ENCODE assay signal across 2 cellular contexts in the genomic region with DNA sequence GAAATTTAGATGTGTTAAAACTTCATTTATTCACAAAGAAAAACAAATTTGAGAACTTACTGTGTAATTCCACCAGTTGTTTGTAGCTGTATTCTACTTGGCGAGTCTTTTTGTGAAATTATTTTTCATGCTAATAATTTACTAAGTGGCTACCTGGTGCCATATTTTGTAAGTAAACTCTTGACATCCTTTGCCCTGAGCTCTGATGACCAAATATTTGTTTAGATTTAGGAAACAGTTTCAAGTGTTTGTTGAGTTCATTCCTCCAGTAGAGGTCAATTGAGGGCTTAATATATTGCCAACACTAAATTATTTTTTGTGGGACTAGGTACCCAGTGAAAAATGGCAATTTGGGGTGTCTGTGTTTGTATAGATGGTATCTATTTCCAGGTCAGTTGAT.
A peak's percentile ranks its signal among the peaks of the same experiment; 100 is the strongest.
TF ChIP-seq lines count a peak whose summit lies in the region.

No MANE protein-coding gene starts in this region.

TF ChIP-seq in A549, 52 proteins besides CTCF, POLR2A, EP300 and RAD21:
- TF ChIP-seq, protein P1, sequence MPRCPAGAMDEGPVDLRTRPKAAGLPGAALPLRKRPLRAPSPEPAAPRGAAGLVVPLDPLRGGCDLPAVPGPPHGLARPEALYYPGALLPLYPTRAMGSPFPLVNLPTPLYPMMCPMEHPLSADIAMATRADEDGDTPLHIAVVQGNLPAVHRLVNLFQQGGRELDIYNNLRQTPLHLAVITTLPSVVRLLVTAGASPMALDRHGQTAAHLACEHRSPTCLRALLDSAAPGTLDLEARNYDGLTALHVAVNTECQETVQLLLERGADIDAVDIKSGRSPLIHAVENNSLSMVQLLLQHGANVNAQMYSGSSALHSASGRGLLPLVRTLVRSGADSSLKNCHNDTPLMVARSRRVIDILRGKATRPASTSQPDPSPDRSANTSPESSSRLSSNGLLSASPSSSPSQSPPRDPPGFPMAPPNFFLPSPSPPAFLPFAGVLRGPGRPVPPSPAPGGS (IDR thresholded peaks at IDR 0.05): no peak
- TF ChIP-seq JUNB (IDR thresholded peaks at IDR 0.05): no peak
- TF ChIP-seq REST (IDR thresholded peaks at IDR 0.05): no peak
- no peak for TF ChIP-seq RCOR1 (IDR thresholded peaks at IDR 0.05; ENCODE audit: low read depth, low read length)
- no peak for TF ChIP-seq MAX (IDR thresholded peaks at IDR 0.05)
- TF ChIP-seq HOXA7 (CRISPR knock-in tag; IDR thresholded peaks at IDR 0.05): no peak
- no peak for TF ChIP-seq ZNF302 (CRISPR knock-in tag; IDR thresholded peaks at IDR 0.05)
- TF ChIP-seq MAZ (IDR thresholded peaks at IDR 0.05; ENCODE audit: borderline replicate concordance, low read depth, low read length): no peak
- TF ChIP-seq MYC (IDR thresholded peaks at IDR 0.05; ENCODE audit: borderline replicate concordance, low read length): no peak
- TF ChIP-seq CBX8 (IDR thresholded peaks at IDR 0.05): no peak

TF ChIP-seq in HepG2, 621 proteins besides CTCF, POLR2A, EP300 and RAD21 (continues in another document):
- TF ChIP-seq ARID2 (CRISPR knock-in tag; IDR thresholded peaks at IDR 0.05; ENCODE audit: borderline replicate concordance) (no peak), ZNF704 (CRISPR knock-in tag; IDR thresholded peaks at IDR 0.05; ENCODE audit: borderline replicate concordance) (no peak), ZNF563 (CRISPR knock-in tag; IDR thresholded peaks at IDR 0.05) (no peak), RARA (CRISPR knock-in tag; IDR thresholded peaks at IDR 0.05) (0 out of 2 replicates have a peak, but pooled peaks have one; percentile 24), HMG20A (CRISPR knock-in tag; IDR thresholded peaks at IDR 0.05; ENCODE audit: borderline replicate concordance) (no peak), ZNF781 (CRISPR knock-in tag; IDR thresholded peaks at IDR 0.05; ENCODE audit: borderline replicate concordance, not compliant biosample characterization) (no peak), ZNF616 (CRISPR knock-in tag; IDR thresholded peaks at IDR 0.05; ENCODE audit: low read depth) (no peak), ARID3A (IDR thresholded peaks at IDR 0.05; ENCODE audit: low read depth, low read length) (no peak), ZNF451 (CRISPR knock-in tag; IDR thresholded peaks at IDR 0.05) (no peak), THRA (CRISPR knock-in tag; IDR thresholded peaks at IDR 0.05; ENCODE audit: borderline replicate concordance) (peak; percentile 81; the same call in 1 of the 2 replicates), KLF6 (CRISPR knock-in tag; IDR thresholded peaks at IDR 0.05) (no peak), CHD2 (IDR thresholded peaks at IDR 0.05; ENCODE audit: low read depth, low read length) (no peak), TRIM24 (CRISPR knock-in tag; IDR thresholded peaks at IDR 0.05) (no peak), PTBP1 (IDR thresholded peaks at IDR 0.05; ENCODE audit: low read depth, low read length, poor library complexity, severe bottlenecking) (no peak), ZNF253 (CRISPR knock-in tag; IDR thresholded peaks at IDR 0.05; ENCODE audit: borderline replicate concordance) (no peak), ZMYM4 (CRISPR knock-in tag; IDR thresholded peaks at IDR 0.05) (no peak), DDIT3 (CRISPR knock-in tag; IDR thresholded peaks at IDR 0.05) (no peak), FOXA3 (CRISPR knock-in tag; IDR thresholded peaks at IDR 0.05) (peak; percentile 34; the same call in 1 of the 2 replicates), LCORL (IDR thresholded peaks at IDR 0.05) (no peak), LCORL (CRISPR knock-in tag; IDR thresholded peaks at IDR 0.05) (no peak), DNMT3B (CRISPR knock-in tag; conservative IDR thresholded peaks at IDR 0.05) (no peak), FOXP4 (CRISPR knock-in tag; IDR thresholded peaks at IDR 0.05) (0 out of 2 replicates have a peak, but pooled peaks have one; percentile 16), HNF4A (CRISPR knock-in tag; IDR thresholded peaks at IDR 0.05) (0 out of 2 replicates have a peak, but pooled peaks have one; percentile 8), PAXIP1 (CRISPR knock-in tag; conservative IDR thresholded peaks at IDR 0.05) (peak; percentile 26; the same call in 1 of the 2 replicates), DNMT1 (CRISPR knock-in tag; IDR thresholded peaks at IDR 0.05) (no peak), GATA4 (IDR thresholded peaks at IDR 0.05; ENCODE audit: borderline replicate concordance, low read depth) (no peak), RXRB (CRISPR knock-in tag; IDR thresholded peaks at IDR 0.05; ENCODE audit: borderline replicate concordance) (peak; percentile 54), ZNF17 (CRISPR knock-in tag; IDR thresholded peaks at IDR 0.05) (no peak), ZNF230 (CRISPR knock-in tag; IDR thresholded peaks at IDR 0.05) (no peak), NR2F6 (IDR thresholded peaks at IDR 0.05) (peak; percentile 26; the same call in 1 of the 2 replicates), NR2F6 (CRISPR knock-in tag; IDR thresholded peaks at IDR 0.05) (no peak), ZNF362 (CRISPR knock-in tag; IDR thresholded peaks at IDR 0.05; ENCODE audit: borderline replicate concordance) (no peak)
- TF ChIP-seq, protein P2, sequence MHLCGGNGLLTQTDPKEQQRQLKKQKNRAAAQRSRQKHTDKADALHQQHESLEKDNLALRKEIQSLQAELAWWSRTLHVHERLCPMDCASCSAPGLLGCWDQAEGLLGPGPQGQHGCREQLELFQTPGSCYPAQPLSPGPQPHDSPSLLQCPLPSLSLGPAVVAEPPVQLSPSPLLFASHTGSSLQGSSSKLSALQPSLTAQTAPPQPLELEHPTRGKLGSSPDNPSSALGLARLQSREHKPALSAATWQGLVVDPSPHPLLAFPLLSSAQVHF (CRISPR knock-in tag; IDR thresholded peaks at IDR 0.05): no peak
- TF ChIP-seq, protein P3, sequence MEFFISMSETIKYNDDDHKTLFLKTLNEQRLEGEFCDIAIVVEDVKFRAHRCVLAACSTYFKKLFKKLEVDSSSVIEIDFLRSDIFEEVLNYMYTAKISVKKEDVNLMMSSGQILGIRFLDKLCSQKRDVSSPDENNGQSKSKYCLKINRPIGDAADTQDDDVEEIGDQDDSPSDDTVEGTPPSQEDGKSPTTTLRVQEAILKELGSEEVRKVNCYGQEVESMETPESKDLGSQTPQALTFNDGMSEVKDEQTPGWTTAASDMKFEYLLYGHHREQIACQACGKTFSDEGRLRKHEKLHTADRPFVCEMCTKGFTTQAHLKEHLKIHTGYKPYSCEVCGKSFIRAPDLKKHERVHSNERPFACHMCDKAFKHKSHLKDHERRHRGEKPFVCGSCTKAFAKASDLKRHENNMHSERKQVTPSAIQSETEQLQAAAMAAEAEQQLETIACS (CRISPR knock-in tag; IDR thresholded peaks at IDR 0.05): no peak
